ENCODE assay signal across 8 cellular contexts in the genomic region with DNA sequence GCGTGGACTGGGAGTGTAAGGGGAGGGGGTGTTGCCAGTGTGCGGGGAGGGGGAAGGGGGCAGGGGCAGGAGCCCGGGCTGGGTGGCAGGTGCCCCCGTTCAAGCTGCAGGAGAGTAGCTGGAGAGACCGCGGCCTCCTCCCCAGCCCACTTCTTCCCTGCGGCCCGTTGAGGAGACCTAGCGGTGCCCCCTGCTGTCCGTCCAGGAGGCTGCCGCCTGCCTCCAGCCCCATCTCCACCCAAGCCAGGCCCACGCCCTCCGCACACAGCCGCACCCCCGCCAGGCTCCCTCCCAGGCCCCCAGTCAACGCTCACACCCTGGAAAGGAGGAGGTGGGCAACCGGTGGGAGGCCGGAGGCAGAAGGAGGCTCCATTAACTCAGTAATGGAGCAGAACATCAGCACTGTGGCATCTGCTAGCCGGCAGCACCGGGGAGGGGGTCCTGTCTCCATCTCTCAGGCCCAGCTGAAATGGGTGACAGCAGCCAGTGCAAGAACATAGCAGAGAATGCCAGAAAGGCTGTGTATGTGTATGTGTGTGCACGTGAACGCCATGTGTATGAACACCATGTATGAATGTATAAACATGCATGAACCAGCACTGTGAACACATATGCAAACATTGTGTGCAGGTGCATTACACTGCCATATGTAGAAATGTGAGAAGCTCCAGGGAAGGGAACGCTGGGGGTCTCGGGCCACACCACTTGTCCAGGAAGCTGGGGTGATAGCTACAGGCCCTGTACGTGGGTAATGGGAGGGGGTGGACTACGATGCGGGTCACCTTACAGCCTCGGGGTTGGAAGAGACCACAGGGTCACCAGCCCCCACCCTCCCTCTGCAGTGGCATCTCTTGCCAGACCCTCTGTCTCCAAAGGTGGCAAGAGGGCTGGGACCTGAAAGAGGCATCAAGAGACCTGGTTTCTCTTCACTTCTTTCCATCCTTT.
DNase-seq lines count a peak whose midpoint lies in the region; ATAC-seq, FAIRE-seq and TF ChIP-seq lines count a peak whose summit lies in the region.

No MANE protein-coding gene starts in this region.

- no peaks in the 10 kb centered on the region for H3K36me3 ChIP-seq in lower lobe of right lung

- H3K4me1 ChIP-seq in lower lobe of right lung: peaks cover 3% of the 10 kb centered on the region

- no peak for FAIRE-seq in H54 (lab: Jason Lieb, UNC)

- DNase-seq in DMS 273 (lab: John Stamatoyannopoulos, UW; ENCODE audit: unreplicated experiment) (peak; percentile 87), H54 (ENCODE audit: insufficient read length, low spot score) (peak; percentile 80), NCI-H2227 (lab: John Stamatoyannopoulos, UW; ENCODE audit: unreplicated experiment) (peak; percentile 77), dedifferentiated amniotic fluid mesenchymal stem cell (ENCODE audit: extremely low spot score) (peak; percentile 19), lower lobe of right lung (peak; percentile 77)
- peak; percentile 9 to 40 for DNase-seq in activated CD4-positive, alpha-beta T cell treated with anti-CD3 and anti-CD28 coated beads for 24 hours (ENCODE audit: low read depth in 2 of 2)
- peak; percentile 77 for DNase-seq in stimulated activated CD8-positive, alpha-beta memory T cell treated with anti-CD3 and anti-CD28 coated beads, Interleukin-4, amount 100 ng/mL, for 48 hours

- no peak overlapping the region for H3K27ac ChIP-seq in lower lobe of right lung

- ATAC-seq in lower lobe of right lung (peak; percentile 81), GM19397 (IDR thresholded peaks at IDR 0.05; ENCODE audit: unreplicated experiment) (no peak)

- H3K4me3 ChIP-seq in lower lobe of right lung: no peak overlapping the region

- H3K9me3 ChIP-seq in lower lobe of right lung: no peaks in the 10 kb centered on the region

- TF ChIP-seq CTCF in lower lobe of right lung (IDR thresholded peaks at IDR 0.05): peak; percentile 58

- intact Hi-C loops in lower lobe of right lung (cut with DNase I): no loop called here

- H3K27me3 ChIP-seq in lower lobe of right lung (ENCODE audit: low read depth): peaks cover 30% of the 10 kb centered on the region

- TF ChIP-seq POLR2A in H54 (IDR thresholded peaks at IDR 0.05; ENCODE audit: low read depth, low read length): no peak

Comparison
In these comparisons a context has a peak if more than half of its experiments do, and no peak if none do; other contexts are left out.
1. DNase-seq: peak in every context shown above with its lines; median percentile 87 in DMS 273; 80 in H54; 77 in NCI-H2227; 77 in lower lobe of right lung; 77 in stimulated activated CD8-positive, alpha-beta memory T cell treated with anti-CD3 and anti-CD28 coated beads, Interleukin-4, amount 100 ng/mL, for 48 hours; 24 in activated CD4-positive, alpha-beta T cell treated with anti-CD3 and anti-CD28 coated beads for 24 hours; 19 in dedifferentiated amniotic fluid mesenchymal stem cell.